In genomic region chrX:101429934-101430333, GRCh38 we compare ENCODE assay signal across 10 cellular contexts. TPM values are rescaled to one million over a fixed set of nuclear protein-coding genes. Genes with fewer than 3 reads are reported as not detected.
DNase-seq lines count a peak whose midpoint lies in the region; ATAC-seq and TF ChIP-seq lines count a peak whose summit lies in the region.
"Had no signal": no experiment of that assay in that cellular context is flagged by ENCODE, and none has a peak within 500 bp of the region (broad histone marks: within the 10 kb centered on the region; RNA-seq: fewer than 3 reads in every experiment).

No MANE protein-coding gene starts in this region.

- no peak overlapping the region for H3K27ac Mint-ChIP-seq in Calu3 (ENCODE audit: unreplicated experiment)

- TF ChIP-seq CTCF in AG10803 (conservative IDR thresholded peaks at IDR 0.05; ENCODE audit: low read length) = no peak
- no peak for TF ChIP-seq CTCF in astrocyte of the spinal cord (IDR thresholded peaks at IDR 0.05; ENCODE audit: low read depth, low read length)
- TF ChIP-seq CTCF in Calu3 (IDR thresholded peaks at IDR 0.05; ENCODE audit: unreplicated experiment) = no peak

- H3K27me3 Mint-ChIP-seq in Calu3 (ENCODE audit: unreplicated experiment) = no peaks in the 10 kb centered on the region
- H3K27me3 Mint-ChIP-seq: CD4-positive, alpha-beta memory T cell had no signal

- no peaks in the 10 kb centered on the region for H3K9me3 Mint-ChIP-seq in Calu3 (ENCODE audit: low read depth, unreplicated experiment)
- H3K9me3 Mint-ChIP-seq: CD4-positive, alpha-beta memory T cell had no signal

- H3K4me1 Mint-ChIP-seq in Calu3 (ENCODE audit: low read depth, unreplicated experiment) = no peaks in the 10 kb centered on the region

- no TSS peak for BruUV-seq in Calu3 (replicated peaks; lab: Mats Ljungman, UMichigan)

- WGBS in aorta, 2 donors = 67 to 74% methylated on average over 1 of the region's 1 CpG

- H3K27ac ChIP-seq in aorta (ENCODE audit: low read depth in 1 of 2, low read length in 2 of 2) = no peak overlapping the region
- H3K27ac ChIP-seq: psoas muscle had no signal

- H3K4me3 ChIP-seq in AG10803 (ENCODE audit: low read length) (no peak overlapping the region), astrocyte of the spinal cord (ENCODE audit: low read depth, low read length) (no peak overlapping the region), aorta (ENCODE audit: low read length in 2 of 2) (no peak overlapping the region)
- H3K4me3 ChIP-seq: psoas muscle had no signal

- peak; percentile 34 for DNase-seq in AG10803 (ENCODE audit: low read depth)
- peak; percentile 60 for DNase-seq in astrocyte of the spinal cord (ENCODE audit: low read depth, low spot score)
- DNase-seq in Calu3 = no peak
- no peak for DNase-seq in aorta
- no peak for DNase-seq in hippocampal formation (lab: John Stamatoyannopoulos, UW)
- no peak for DNase-seq in NCI-H1105 (lab: John Stamatoyannopoulos, UW)
- DNase-seq: CD4-positive, alpha-beta memory T cell; psoas muscle had no signal

- CTCF ChIA-PET in Calu3 (lab: Charles Lee) = interaction anchor here (0.5 kb wide), 1 partner anchor 11 kb away, joined by 3 read pairs; no protein-coding TSS in a partner anchor

- H3K36me3 ChIP-seq in aorta (ENCODE audit: control insufficient read depth in 1 of 2, insufficient read depth in 2 of 2, low read length in 1 of 2) = no peaks in the 10 kb centered on the region

- H3K9me3 ChIP-seq in aorta (ENCODE audit: control insufficient read depth, low read length) = no peaks in the 10 kb centered on the region

- no peak overlapping the region for H3K4me3 Mint-ChIP-seq in Calu3 (ENCODE audit: low read depth, unreplicated experiment)
- H3K4me3 Mint-ChIP-seq: CD4-positive, alpha-beta memory T cell had no signal

- H3K27me3 ChIP-seq in aorta (ENCODE audit: control insufficient read depth in 1 of 2, insufficient read depth in 2 of 2, low read length in 1 of 2) = no peaks in the 10 kb centered on the region

- H3K4me1 ChIP-seq in aorta (ENCODE audit: control insufficient read depth in 1 of 2, insufficient read depth in 2 of 2, low read length in 2 of 2) = no peaks in the 10 kb centered on the region
- H3K4me1 ChIP-seq: psoas muscle had no signal

- intact Hi-C loops in Calu3 (cut with micrococcal nuclease; ENCODE audit: unreplicated experiment) = no loop called here
- intact Hi-C loops in aorta (cut with DNase I) = no loop called here

- ATAC-seq in GM19397 (IDR thresholded peaks at IDR 0.05; ENCODE audit: unreplicated experiment) (peak; percentile 47), HG03159 (IDR thresholded peaks at IDR 0.05; ENCODE audit: unreplicated experiment) (peak; percentile 46), aorta (ENCODE audit: low FRiP score) (no peak)
- ATAC-seq: psoas muscle had no signal

- in situ Hi-C loops in astrocyte of the spinal cord (cut with HindIII; ENCODE audit: low sequenced_read_pairs) = no loop called here

- no peaks in the 10 kb centered on the region for H3K36me3 Mint-ChIP-seq in Calu3 (ENCODE audit: insufficient read depth, unreplicated experiment)

RNA-seq across cellular contexts. Expression of gene HNRNPH2, which starts 21.9 kb away (rescaled TPM):
- 71.8 and 74.2 TPM in 2 replicates for total RNA-seq in Calu3 (2022)
- total RNA-seq in aorta = 10 to 100 TPM; 52.9 to 53.1 TPM
- 10 to 100 TPM; 49.3 to 51.1 TPM for polyA plus RNA-seq in aorta

RNA-seq across cellular contexts. Expression of gene GLA, which starts 22.2 kb away (rescaled TPM):
- 61.2 and 63.6 TPM in 2 replicates for total RNA-seq in Calu3 (2022)
- 10 to 100 TPM; 23.7 to 26.0 TPM for total RNA-seq in aorta
- polyA plus RNA-seq in aorta = 10 to 100 TPM; 25.3 to 41.4 TPM

RNA-seq across cellular contexts. Expression of gene RPL36A, which starts 39.1 kb away (rescaled TPM):
- total RNA-seq in Calu3 (2022) = 238 and 239 TPM in 2 replicates
- total RNA-seq in aorta = 100 to 1,000 TPM; 124 to 145 TPM
- 1,000 to 10,000 TPM; 1,899 to 2,826 TPM for polyA plus RNA-seq in aorta

RNA-seq across cellular contexts. Expression of gene BTK, which starts 43.9 kb away (rescaled TPM):
- total RNA-seq in Calu3 (2022) (not detected in 2 replicates), aorta (10 to 100 TPM in 1 of 2 donors, 1 to 10 TPM in 1; 7.8 to 21.0 TPM)
- 1 to 10 TPM; 3.7 to 4.4 TPM for polyA plus RNA-seq in aorta

RNA-seq across cellular contexts. Expression of gene ARMCX4, which starts 55.3 kb away (rescaled TPM):
- total RNA-seq in Calu3 (2022) (1.5 and 1.8 TPM in 2 replicates), aorta (10 to 100 TPM; 18.9 to 28.6 TPM)
- 10 to 100 TPM in 1 of 2 donors, 1 to 10 TPM in 1; 2.6 to 16.5 TPM for polyA plus RNA-seq in aorta

Comparison
In these comparisons a context has a peak if more than half of its experiments do, and no peak if none do; other contexts are left out.
1. DNase-seq: peak in AG10803 (single experiment) and astrocyte of the spinal cord (single experiment); none in Calu3 (single experiment), aorta (0 of 2), hippocampal formation (0 of 2) and NCI-H1105 (single experiment).